10 cellular contexts compared by ENCODE assay signal in genomic region chr19:54418030-54418929, GRCh38. TPM values are rescaled to one million over a fixed set of nuclear protein-coding genes. Genes with fewer than 3 reads are reported as not detected.
DNase-seq lines count a peak whose midpoint lies in the region; ATAC-seq, FAIRE-seq and TF ChIP-seq lines count a peak whose summit lies in the region.
"Had no signal": no experiment of that assay in that cellular context is flagged by ENCODE, and none has a peak within 500 bp of the region (broad histone marks: within the 10 kb centered on the region; RNA-seq: fewer than 3 reads in every experiment).

No MANE protein-coding gene starts in this region.

- no peak for TF ChIP-seq EP300 in HepG2 (IDR thresholded peaks at IDR 0.05; ENCODE audit: low read depth in 2 of 2, low read length in 2 of 2)
- no peak for TF ChIP-seq EP300 in HepG2 (CRISPR knock-in tag; IDR thresholded peaks at IDR 0.05; ENCODE audit: borderline replicate concordance)

- H3K9ac ChIP-seq in HepG2 (ENCODE audit: insufficient read depth, low read depth, low read length), result peak overlapping the region; percentile 41

- FAIRE-seq in HepG2 (lab: Jason Lieb, UNC), result peak; percentile 56
- FAIRE-seq: colon had no signal

- CTCF ChIA-PET in HepG2 (lab: Yijun Ruan, JAX; ENCODE audit: low intra/inter-chr PET ratio, low total read pairs), result no interaction called here

- DNase-seq in AML-193 (lab: John Stamatoyannopoulos, UW) (peak; percentile 60 to 67), HFFc6 (peak; percentile 24), HepG2 (ENCODE audit: low spot score) (peak; percentile 50), NCI-H82 treated with DMSO at 0.1 percent for 48 hours (lab: John Stamatoyannopoulos, UW; ENCODE audit: unreplicated experiment) (no peak), pons (ENCODE audit: low spot score) (no peak)
- peak; percentile 39 for DNase-seq in activated naive CD8-positive, alpha-beta T cell treated with anti-CD3 and anti-CD28 coated beads, Interleukin-2, amount 50 U/mL, for 24 hours
- DNase-seq: NCI-H2081 had no signal

- TF ChIP-seq CTCF in HFFc6 (IDR thresholded peaks at IDR 0.05) (no peak), HepG2 (CRISPR knock-in tag; IDR thresholded peaks at IDR 0.05) (no peak)

- H3K27ac Mint-ChIP-seq in HFFc6, result no peak overlapping the region
- peak overlapping the region; percentile 52 for H3K27ac Mint-ChIP-seq in activated naive CD8-positive, alpha-beta T cell treated with anti-CD3 and anti-CD28 coated beads, Interleukin-2, amount 50 U/mL, for 24 hours

- TF ChIP-seq POLR2A in HepG2 (IDR thresholded peaks at IDR 0.05; ENCODE audit: insufficient read depth in 1 of 2, low read depth in 2 of 2, low read length in 2 of 2), result no peak

- WGBS in HepG2 (ENCODE audit: low lambda C conversion rate), result 27% methylated on average over 18 of the region's 25 CpGs

- no peaks in the 10 kb centered on the region for H3K79me2 ChIP-seq in HepG2 (ENCODE audit: insufficient read depth, low read length)

- H2AFZ ChIP-seq in HepG2 (ENCODE audit: low read length), result peak overlapping the region; percentile 95

- in situ Hi-C loops in HepG2 (cut with HindIII; ENCODE audit: extremely low pct_ligation_motif_present, low pct_unique_long_range_greater_than_20kb), result no loop called here

- peaks cover 21% of the 10 kb centered on the region for H3K9me3 Mint-ChIP-seq in HFFc6
- peaks cover 5% of the 10 kb centered on the region for H3K9me3 Mint-ChIP-seq in activated naive CD8-positive, alpha-beta T cell treated with anti-CD3 and anti-CD28 coated beads, Interleukin-2, amount 50 U/mL, for 24 hours

- H3K36me3 Mint-ChIP-seq in HFFc6 (ENCODE audit: low read depth), result peaks cover 9% of the 10 kb centered on the region; the same call in 1 of the 2 replicates
- peaks cover 2% of the 10 kb centered on the region for H3K36me3 Mint-ChIP-seq in activated naive CD8-positive, alpha-beta T cell treated with anti-CD3 and anti-CD28 coated beads, Interleukin-2, amount 50 U/mL, for 24 hours (ENCODE audit: low read depth)

- POLR2A ChIA-PET in HepG2 (lab: Yijun Ruan, JAX), result interaction anchor here (4.0 to 4.4 kb wide), 3 partner anchors 12 to 44 kb away, joined by 32 to 55 read pairs (median 41); partner anchors contain the start of genes LENG8 and LENG9

- intact Hi-C loops in HepG2 (cut with micrococcal nuclease; ENCODE audit: unreplicated experiment), result no loop called here

- peaks cover 14% of the 10 kb centered on the region for H3K27me3 Mint-ChIP-seq in HFFc6 (ENCODE audit: insufficient read depth)
- peaks cover 43% of the 10 kb centered on the region for H3K27me3 Mint-ChIP-seq in activated naive CD8-positive, alpha-beta T cell treated with anti-CD3 and anti-CD28 coated beads, Interleukin-2, amount 50 U/mL, for 24 hours

- no TSS peak for BruUV-seq in HepG2 (replicated peaks; lab: Mats Ljungman, UMichigan)

- H3K4me1 Mint-ChIP-seq in HFFc6 (ENCODE audit: low read depth), result peaks cover 5% of the 10 kb centered on the region; the same call in 1 of the 2 replicates
- H3K4me1 Mint-ChIP-seq in activated naive CD8-positive, alpha-beta T cell treated with anti-CD3 and anti-CD28 coated beads, Interleukin-2, amount 50 U/mL, for 24 hours, result peaks cover 19% of the 10 kb centered on the region

- H3K4me3 ChIP-seq in HepG2 (replicated peaks in 1 of 3; ENCODE audit: insufficient read depth in 1 of 3, low read depth in 2 of 3, low read length in 3 of 3), result peak overlapping the region in 1 of 3 experiments; percentile 34; a peak in 2 of 6 replicates

- peaks cover 69% of the 10 kb centered on the region for H3K4me1 ChIP-seq in HepG2 (ENCODE audit: insufficient read depth, low read length)

- TF ChIP-seq RAD21 in HepG2 (CRISPR knock-in tag; IDR thresholded peaks at IDR 0.05), result no peak

- peak overlapping the region; percentile 50 for H3K4me2 ChIP-seq in HepG2 (ENCODE audit: low read depth, low read length)

- H3K4me3 Mint-ChIP-seq in HFFc6, result no peak overlapping the region
- H3K4me3 Mint-ChIP-seq in activated naive CD8-positive, alpha-beta T cell treated with anti-CD3 and anti-CD28 coated beads, Interleukin-2, amount 50 U/mL, for 24 hours, result peak overlapping the region; percentile 48

- peak overlapping the region; percentile 44 for H3K27ac ChIP-seq in HepG2 (ENCODE audit: extremely low read length, insufficient read depth, low read length)

- ATAC-seq in activated naive CD8-positive, alpha-beta T cell treated with anti-CD3 and anti-CD28 coated beads, Interleukin-2, amount 50 U/mL, for 24 hours, result peak; percentile 60
- peak; percentile 18; the same call in 1 of the 3 replicates for ATAC-seq in HepG2
- ATAC-seq in GM18519 (IDR thresholded peaks at IDR 0.05; ENCODE audit: low FRiP score, unreplicated experiment), result no peak
- no peak for ATAC-seq in HG02981 (IDR thresholded peaks at IDR 0.05; ENCODE audit: unreplicated experiment)

- H3K36me3 ChIP-seq in HepG2 (replicated peaks in 1 of 2; ENCODE audit: control insufficient read depth in 1 of 2, insufficient read depth in 2 of 2, low read length in 2 of 2), result no peaks in the 10 kb centered on the region

- no peaks in the 10 kb centered on the region for H3K27me3 ChIP-seq in HepG2 (ENCODE audit: control insufficient read depth in 1 of 2, insufficient read depth in 2 of 2, low read length in 2 of 2)

- no peaks in the 10 kb centered on the region for H4K20me1 ChIP-seq in HepG2 (ENCODE audit: insufficient read depth, low read length)

- H3K9me3 ChIP-seq in HepG2 (ENCODE audit: low read length), result no peaks in the 10 kb centered on the region

RNA-seq across cellular contexts. Expression of gene TTYH1, which starts 3.0 kb away (rescaled TPM):
- total RNA-seq in HFFc6 (2021; fragmentation: NEBNext Ultra II Directional; extraction: Animal tissue kit (Norgen Biotek cat#: 25700)), result under 1 TPM in 1 of 6 experiments, not detected in 5; 0.45 TPM
- 10.6 and 19.9 TPM in 2 replicates for total RNA-seq in HepG2 (2016; rRNA removed; fragmentation: Illumina TruSeq; extraction: Trizol)
- 24.8 and 26.4 TPM in 2 replicates for total RNA-seq in HepG2 (2016; cell fraction: cytosol; rRNA removed; fragmentation: Illumina TruSeq; extraction: Trizol; ENCODE audit: low read depth)
- total RNA-seq in HepG2 (2016; cell fraction: insoluble cytoplasmic fraction; rRNA removed; fragmentation: Illumina TruSeq; extraction: Trizol), result 9.4 and 21.3 TPM in 2 replicates
- total RNA-seq in HepG2 (2016; cell fraction: membrane; rRNA removed; fragmentation: Illumina TruSeq; extraction: Trizol), result 27.7 and 30.4 TPM in 2 replicates
- 16.5 and 20.3 TPM in 2 replicates for total RNA-seq in HepG2 (2016; cell fraction: nucleus; rRNA removed; fragmentation: Illumina TruSeq; extraction: Trizol)
- 6.9 and 8.9 TPM in 2 replicates for polyA plus RNA-seq in HepG2 (2011; rRNA removed)
- 7.0 and 10.7 TPM in 2 replicates for polyA plus RNA-seq in HepG2 (2011; cell fraction: cytosol; rRNA removed)
- 13.2 and 17.7 TPM in 2 replicates for polyA plus RNA-seq in HepG2 (2011; cell fraction: nucleus; rRNA removed)
- polyA plus RNA-seq in HepG2 (2012), result 4.1 and 6.2 TPM in 2 replicates
- polyA plus RNA-seq in HepG2 (2016; cell fraction: cytosol; fragmentation: Illumina TruSeq; extraction: Trizol; ENCODE audit: low read depth), result 27.2 and 29.7 TPM in 2 replicates
- polyA plus RNA-seq in HepG2 (2016; cell fraction: insoluble cytoplasmic fraction; fragmentation: Illumina TruSeq; extraction: Trizol; ENCODE audit: low read depth), result 11.5 and 12.2 TPM in 2 replicates
- polyA plus RNA-seq in HepG2 (2016; cell fraction: membrane; fragmentation: Illumina TruSeq; extraction: Trizol; ENCODE audit: low read depth), result 29.0 and 29.3 TPM in 2 replicates
- polyA plus RNA-seq in HepG2 (2016; cell fraction: nucleus; fragmentation: Illumina TruSeq; extraction: Trizol; ENCODE audit: insufficient read depth, low read depth), result 34.6 and 38.5 TPM in 2 replicates
- polyA minus RNA-seq in HepG2 (2011; rRNA and poly(A)+ RNA removed; ENCODE audit: low replicate concordance), result 15.4 TPM in 1 of 2 replicates, not detected in the other
- polyA minus RNA-seq in HepG2 (2011; cell fraction: cytosol; rRNA and poly(A)+ RNA removed), result 6.2 and 9.2 TPM in 2 replicates
- polyA minus RNA-seq in HepG2 (2011; cell fraction: nucleus; rRNA and poly(A)+ RNA removed), result 2.6 and 3.9 TPM in 2 replicates

RNA-seq across cellular contexts. Expression of gene LENG8, which starts 30.7 kb away (rescaled TPM):
- total RNA-seq in HFFc6 (2021; fragmentation: NEBNext Ultra II Directional; extraction: Animal tissue kit (Norgen Biotek cat#: 25700)), result 10 to 100 TPM; 70.7 to 76.5 (median 74.0) TPM
- total RNA-seq in HepG2 (2016; rRNA removed; fragmentation: Illumina TruSeq; extraction: Trizol), result 5.8 and 14.3 TPM in 2 replicates
- 1.1 and 2.1 TPM in 2 replicates for total RNA-seq in HepG2 (2016; cell fraction: cytosol; rRNA removed; fragmentation: Illumina TruSeq; extraction: Trizol; ENCODE audit: low read depth)
- total RNA-seq in HepG2 (2016; cell fraction: insoluble cytoplasmic fraction; rRNA removed; fragmentation: Illumina TruSeq; extraction: Trizol), result 4.7 and 13.0 TPM in 2 replicates
- 4.0 TPM in 2 replicates for total RNA-seq in HepG2 (2016; cell fraction: membrane; rRNA removed; fragmentation: Illumina TruSeq; extraction: Trizol)
- 28.1 and 29.6 TPM in 2 replicates for total RNA-seq in HepG2 (2016; cell fraction: nucleus; rRNA removed; fragmentation: Illumina TruSeq; extraction: Trizol)
- polyA plus RNA-seq in HepG2 (2011; rRNA removed), result 38.3 and 41.9 TPM in 2 replicates
- polyA plus RNA-seq in HepG2 (2011; cell fraction: cytosol; rRNA removed), result 3.2 and 6.8 TPM in 2 replicates
- 519 and 637 TPM in 2 replicates for polyA plus RNA-seq in HepG2 (2011; cell fraction: nucleus; rRNA removed)
- 46.6 and 63.0 TPM in 2 replicates for polyA plus RNA-seq in HepG2 (2012)
- 0.46 and 0.71 TPM in 2 replicates for polyA plus RNA-seq in HepG2 (2016; cell fraction: cytosol; fragmentation: Illumina TruSeq; extraction: Trizol; ENCODE audit: low read depth)
- 5.1 and 9.7 TPM in 2 replicates for polyA plus RNA-seq in HepG2 (2016; cell fraction: insoluble cytoplasmic fraction; fragmentation: Illumina TruSeq; extraction: Trizol; ENCODE audit: low read depth)
- polyA plus RNA-seq in HepG2 (2016; cell fraction: membrane; fragmentation: Illumina TruSeq; extraction: Trizol; ENCODE audit: low read depth), result 1.5 and 2.8 TPM in 2 replicates
- polyA plus RNA-seq in HepG2 (2016; cell fraction: nucleus; fragmentation: Illumina TruSeq; extraction: Trizol; ENCODE audit: insufficient read depth, low read depth), result 151 and 199 TPM in 2 replicates
- polyA minus RNA-seq in HepG2 (2011; rRNA and poly(A)+ RNA removed; ENCODE audit: low replicate concordance), result 27.1 and 40.7 TPM in 2 replicates
- polyA minus RNA-seq in HepG2 (2011; cell fraction: cytosol; rRNA and poly(A)+ RNA removed), result 10.7 and 13.3 TPM in 2 replicates
- 60.4 and 69.7 TPM in 2 replicates for polyA minus RNA-seq in HepG2 (2011; cell fraction: nucleus; rRNA and poly(A)+ RNA removed)

RNA-seq across cellular contexts. Expression of gene LENG9, which starts 45.3 kb away (rescaled TPM):
- total RNA-seq in HFFc6 (2021; fragmentation: NEBNext Ultra II Directional; extraction: Animal tissue kit (Norgen Biotek cat#: 25700)), result 1 to 10 TPM; 3.0 to 4.0 (median 3.6) TPM
- 1.5 and 2.9 TPM in 2 replicates for total RNA-seq in HepG2 (2016; rRNA removed; fragmentation: Illumina TruSeq; extraction: Trizol)
- total RNA-seq in HepG2 (2016; cell fraction: cytosol; rRNA removed; fragmentation: Illumina TruSeq; extraction: Trizol; ENCODE audit: low read depth), result 0.88 and 1.1 TPM in 2 replicates
- 1.8 and 2.6 TPM in 2 replicates for total RNA-seq in HepG2 (2016; cell fraction: insoluble cytoplasmic fraction; rRNA removed; fragmentation: Illumina TruSeq; extraction: Trizol)
- 1.8 and 2.1 TPM in 2 replicates for total RNA-seq in HepG2 (2016; cell fraction: membrane; rRNA removed; fragmentation: Illumina TruSeq; extraction: Trizol)
- total RNA-seq in HepG2 (2016; cell fraction: nucleus; rRNA removed; fragmentation: Illumina TruSeq; extraction: Trizol), result 1.9 and 2.7 TPM in 2 replicates
- polyA plus RNA-seq in HepG2 (2011; rRNA removed), result 0.75 and 1.2 TPM in 2 replicates
- polyA plus RNA-seq in HepG2 (2011; cell fraction: cytosol; rRNA removed), result 0.86 and 1.8 TPM in 2 replicates
- polyA plus RNA-seq in HepG2 (2011; cell fraction: nucleus; rRNA removed), result 1.7 TPM in 2 replicates
- polyA plus RNA-seq in HepG2 (2012), result 1.5 and 1.8 TPM in 2 replicates
- polyA plus RNA-seq in HepG2 (2016; cell fraction: cytosol; fragmentation: Illumina TruSeq; extraction: Trizol; ENCODE audit: low read depth), result 0.32 and 0.38 TPM in 2 replicates
- polyA plus RNA-seq in HepG2 (2016; cell fraction: insoluble cytoplasmic fraction; fragmentation: Illumina TruSeq; extraction: Trizol; ENCODE audit: low read depth), result 1.4 and 1.5 TPM in 2 replicates
- 0.65 and 1.0 TPM in 2 replicates for polyA plus RNA-seq in HepG2 (2016; cell fraction: membrane; fragmentation: Illumina TruSeq; extraction: Trizol; ENCODE audit: low read depth)
- 0.95 and 1.2 TPM in 2 replicates for polyA plus RNA-seq in HepG2 (2016; cell fraction: nucleus; fragmentation: Illumina TruSeq; extraction: Trizol; ENCODE audit: insufficient read depth, low read depth)
- 5.7 and 6.2 TPM in 2 replicates for polyA minus RNA-seq in HepG2 (2011; rRNA and poly(A)+ RNA removed; ENCODE audit: low replicate concordance)
- 3.4 and 3.7 TPM in 2 replicates for polyA minus RNA-seq in HepG2 (2011; cell fraction: cytosol; rRNA and poly(A)+ RNA removed)
- polyA minus RNA-seq in HepG2 (2011; cell fraction: nucleus; rRNA and poly(A)+ RNA removed), result 2.7 and 3.9 TPM in 2 replicates

RNA-seq across cellular contexts. Expression of gene LAIR1, which starts 53.5 kb away (rescaled TPM):
- total RNA-seq in HFFc6 (2021; fragmentation: NEBNext Ultra II Directional; extraction: Animal tissue kit (Norgen Biotek cat#: 25700)), result not detected
- total RNA-seq in HepG2 (2016; rRNA removed; fragmentation: Illumina TruSeq; extraction: Trizol), result 0.70 and 1.2 TPM in 2 replicates
- 0.26 and 0.51 TPM in 2 replicates for total RNA-seq in HepG2 (2016; cell fraction: cytosol; rRNA removed; fragmentation: Illumina TruSeq; extraction: Trizol; ENCODE audit: low read depth)
- total RNA-seq in HepG2 (2016; cell fraction: insoluble cytoplasmic fraction; rRNA removed; fragmentation: Illumina TruSeq; extraction: Trizol), result 0.95 and 1.0 TPM in 2 replicates
- total RNA-seq in HepG2 (2016; cell fraction: membrane; rRNA removed; fragmentation: Illumina TruSeq; extraction: Trizol), result 0.79 and 1.1 TPM in 2 replicates
- total RNA-seq in HepG2 (2016; cell fraction: nucleus; rRNA removed; fragmentation: Illumina TruSeq; extraction: Trizol), result 1.8 and 3.2 TPM in 2 replicates
- polyA plus RNA-seq in HepG2 (2011; rRNA removed), result 0.75 and 1.1 TPM in 2 replicates
- polyA plus RNA-seq in HepG2 (2011; cell fraction: cytosol; rRNA removed), result 0.64 and 0.74 TPM in 2 replicates
- 1.1 and 1.5 TPM in 2 replicates for polyA plus RNA-seq in HepG2 (2011; cell fraction: nucleus; rRNA removed)
- 0.17 TPM in 1 of 2 replicates, not detected in the other for polyA plus RNA-seq in HepG2 (2012)
- polyA plus RNA-seq in HepG2 (2016; cell fraction: cytosol; fragmentation: Illumina TruSeq; extraction: Trizol; ENCODE audit: low read depth), result 0.64 and 0.71 TPM in 2 replicates
- polyA plus RNA-seq in HepG2 (2016; cell fraction: insoluble cytoplasmic fraction; fragmentation: Illumina TruSeq; extraction: Trizol; ENCODE audit: low read depth), result 1.0 and 1.2 TPM in 2 replicates
- 1.2 and 1.6 TPM in 2 replicates for polyA plus RNA-seq in HepG2 (2016; cell fraction: membrane; fragmentation: Illumina TruSeq; extraction: Trizol; ENCODE audit: low read depth)
- 2.8 and 3.2 TPM in 2 replicates for polyA plus RNA-seq in HepG2 (2016; cell fraction: nucleus; fragmentation: Illumina TruSeq; extraction: Trizol; ENCODE audit: insufficient read depth, low read depth)
- 0.66 TPM in 1 of 2 replicates, not detected in the other for polyA minus RNA-seq in HepG2 (2011; rRNA and poly(A)+ RNA removed; ENCODE audit: low replicate concordance)
- 0.79 TPM in 1 of 2 replicates, not detected in the other for polyA minus RNA-seq in HepG2 (2011; cell fraction: cytosol; rRNA and poly(A)+ RNA removed)
- polyA minus RNA-seq in HepG2 (2011; cell fraction: nucleus; rRNA and poly(A)+ RNA removed), result 0.90 and 2.0 TPM in 2 replicates

RNA-seq across cellular contexts. Expression of gene CDC42EP5, which starts 54.8 kb away (rescaled TPM):
- 10 to 100 TPM; 45.9 to 70.5 (median 56.9) TPM for total RNA-seq in HFFc6 (2021; fragmentation: NEBNext Ultra II Directional; extraction: Animal tissue kit (Norgen Biotek cat#: 25700))
- 0.83 and 1.6 TPM in 2 replicates for total RNA-seq in HepG2 (2016; rRNA removed; fragmentation: Illumina TruSeq; extraction: Trizol)
- 1.4 and 3.2 TPM in 2 replicates for total RNA-seq in HepG2 (2016; cell fraction: cytosol; rRNA removed; fragmentation: Illumina TruSeq; extraction: Trizol; ENCODE audit: low read depth)
- total RNA-seq in HepG2 (2016; cell fraction: insoluble cytoplasmic fraction; rRNA removed; fragmentation: Illumina TruSeq; extraction: Trizol), result 1.00 and 1.6 TPM in 2 replicates
- total RNA-seq in HepG2 (2016; cell fraction: membrane; rRNA removed; fragmentation: Illumina TruSeq; extraction: Trizol), result 1.4 and 1.9 TPM in 2 replicates
- not detected in 2 replicates for total RNA-seq in HepG2 (2016; cell fraction: nucleus; rRNA removed; fragmentation: Illumina TruSeq; extraction: Trizol)
- polyA plus RNA-seq in HepG2 (2011; rRNA removed), result 0.34 and 0.41 TPM in 2 replicates
- polyA plus RNA-seq in HepG2 (2011; cell fraction: cytosol; rRNA removed), result 0.37 and 0.90 TPM in 2 replicates
- 0.35 and 0.56 TPM in 2 replicates for polyA plus RNA-seq in HepG2 (2011; cell fraction: nucleus; rRNA removed)
- polyA plus RNA-seq in HepG2 (2012), result 0.92 and 0.97 TPM in 2 replicates
- polyA plus RNA-seq in HepG2 (2016; cell fraction: cytosol; fragmentation: Illumina TruSeq; extraction: Trizol; ENCODE audit: low read depth), result 2.2 and 4.1 TPM in 2 replicates
- polyA plus RNA-seq in HepG2 (2016; cell fraction: insoluble cytoplasmic fraction; fragmentation: Illumina TruSeq; extraction: Trizol; ENCODE audit: low read depth), result 2.3 and 3.1 TPM in 2 replicates
- polyA plus RNA-seq in HepG2 (2016; cell fraction: membrane; fragmentation: Illumina TruSeq; extraction: Trizol; ENCODE audit: low read depth), result 4.7 and 5.9 TPM in 2 replicates
- polyA plus RNA-seq in HepG2 (2016; cell fraction: nucleus; fragmentation: Illumina TruSeq; extraction: Trizol; ENCODE audit: insufficient read depth, low read depth), result 1.2 and 2.4 TPM in 2 replicates
- polyA minus RNA-seq in HepG2 (2011; rRNA and poly(A)+ RNA removed; ENCODE audit: low replicate concordance), result 0.54 TPM in 1 of 2 replicates, not detected in the other
- 0.79 TPM in 1 of 2 replicates, not detected in the other for polyA minus RNA-seq in HepG2 (2011; cell fraction: cytosol; rRNA and poly(A)+ RNA removed)
- not detected in 2 replicates for polyA minus RNA-seq in HepG2 (2011; cell fraction: nucleus; rRNA and poly(A)+ RNA removed)

Comparison
In these comparisons a context has a peak if more than half of its experiments do, and no peak if none do; other contexts are left out.
1. DNase-seq: peak in AML-193 (2 of 2), HFFc6 (single experiment), activated naive CD8-positive, alpha-beta T cell treated with anti-CD3 and anti-CD28 coated beads, Interleukin-2, amount 50 U/mL, for 24 hours (single experiment) and HepG2 (single experiment); none in NCI-H82 treated with DMSO at 0.1 percent for 48 hours (single experiment) and pons (single experiment).
2. ATAC-seq: peak in activated naive CD8-positive, alpha-beta T cell treated with anti-CD3 and anti-CD28 coated beads, Interleukin-2, amount 50 U/mL, for 24 hours (single experiment) and HepG2 (single experiment); none in GM18519 (single experiment) and HG02981 (single experiment).
3. RNA of gene TTYH1, which starts 3.0 kb away (total RNA-seq): 9.4 to 30.4 TPM in HepG2; 0.45 TPM in HFFc6; every median in the first group is over 4 times any median in the second.